ENCODE assay signal across 15 cellular contexts in the genomic region with DNA sequence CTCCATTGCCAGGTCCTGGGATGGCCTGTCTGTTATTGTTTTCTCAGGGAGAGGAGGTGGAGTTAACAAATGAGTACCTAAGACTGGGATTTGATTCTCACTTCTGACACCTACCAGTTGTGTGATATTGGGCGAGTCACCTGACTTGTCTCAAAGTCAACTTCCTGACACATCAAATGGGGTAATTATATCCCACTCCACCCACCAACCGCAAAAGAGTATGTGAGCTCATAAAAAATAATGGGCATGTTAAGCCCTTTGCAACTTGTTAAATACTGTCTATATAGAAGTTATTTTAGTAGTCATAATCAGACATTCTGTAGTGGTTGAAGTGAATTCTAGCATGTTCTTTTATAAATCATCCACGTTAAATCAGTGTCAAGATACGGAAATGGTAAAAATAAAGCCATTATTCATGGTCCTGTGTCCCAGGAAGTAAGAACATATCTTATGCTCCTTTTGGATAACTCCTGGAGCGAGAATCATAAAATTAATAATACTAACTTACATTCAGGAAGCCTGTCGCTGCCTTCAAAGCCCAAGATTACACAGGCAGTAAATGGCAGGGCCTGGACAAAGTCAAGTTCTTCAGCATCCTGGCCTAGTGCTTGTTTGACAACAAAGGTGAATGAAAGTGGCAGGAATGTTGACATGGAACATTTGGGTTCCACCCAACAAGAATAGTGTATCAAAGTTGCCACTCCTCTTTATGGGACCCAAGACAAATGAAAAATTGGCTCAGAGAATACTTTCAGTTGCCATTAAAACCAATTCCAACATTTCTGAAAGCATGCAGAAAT. TPM values are rescaled to one million over a fixed set of nuclear protein-coding genes. Genes with fewer than 3 reads are reported as not detected.
DNase-seq lines count a peak whose midpoint lies in the region; ATAC-seq and TF ChIP-seq lines count a peak whose summit lies in the region.
"Had no signal": no experiment of that assay in that cellular context is flagged by ENCODE, and none has a peak within 500 bp of the region (broad histone marks: within the 10 kb centered on the region; RNA-seq: fewer than 3 reads in every experiment).

No MANE protein-coding gene starts in this region.

- no peaks in the 10 kb centered on the region for H3K9me3 ChIP-seq in transverse colon
- H3K9me3 ChIP-seq: body of pancreas, heart left ventricle, spleen had no signal

- TF ChIP-seq CTCF in foreskin keratinocyte (conservative IDR thresholded peaks at IDR 0.05) (no peak), transverse colon (IDR thresholded peaks at IDR 0.05) (no peak)

- no peaks in the 10 kb centered on the region for H3K27me3 Mint-ChIP-seq in activated CD8-positive, alpha-beta memory T cell treated with anti-CD3 and anti-CD28 coated beads, Interleukin-2, amount 10 ng/mL, durations not matched to agents 7 days and 5 days

- H3K4me3 ChIP-seq in transverse colon = no peak overlapping the region
- H3K4me3 ChIP-seq: body of pancreas, heart left ventricle, neural progenitor cell, spleen had no signal

- intact Hi-C loops in transverse colon (cut with DNase I; ENCODE audit: low total_unique reads) = no loop called here

- H3K27ac ChIP-seq in foreskin keratinocyte (no peak overlapping the region), transverse colon (peak overlapping the region; percentile 54 to 71 (median 69))
- H3K27ac ChIP-seq: body of pancreas, heart left ventricle, neural progenitor cell had no signal

- in situ Hi-C loops in transverse colon (cut with MboI; ENCODE audit: low pct_ligation_motif_present in 1 of 4, low pct_unique_long_range_greater_than_20kb in 1 of 4, low sequenced_read_pairs in 3 of 4) = no loop called here

- peak overlapping the region; percentile 10 for H3K27ac Mint-ChIP-seq in activated CD8-positive, alpha-beta memory T cell treated with anti-CD3 and anti-CD28 coated beads, Interleukin-2, amount 10 ng/mL, durations not matched to agents 7 days and 5 days
- H3K27ac Mint-ChIP-seq: neural progenitor cell had no signal

- H3K9me3 Mint-ChIP-seq in activated CD8-positive, alpha-beta memory T cell treated with anti-CD3 and anti-CD28 coated beads, Interleukin-2, amount 10 ng/mL, durations not matched to agents 7 days and 5 days (ENCODE audit: low read depth) = no peaks in the 10 kb centered on the region
- H3K9me3 Mint-ChIP-seq: neural progenitor cell had no signal

- no peaks in the 10 kb centered on the region for H3K36me3 ChIP-seq in transverse colon
- H3K36me3 ChIP-seq: heart left ventricle, neural progenitor cell, spleen had no signal

- no peak for TF ChIP-seq POLR2A in transverse colon (IDR thresholded peaks at IDR 0.05)

- H3K27me3 ChIP-seq in foreskin keratinocyte = no peaks in the 10 kb centered on the region
- no peaks in the 10 kb centered on the region for H3K27me3 ChIP-seq in transverse colon
- H3K27me3 ChIP-seq: body of pancreas, heart left ventricle, neural progenitor cell had no signal

- no peak for TF ChIP-seq EP300 in transverse colon (IDR thresholded peaks at IDR 0.05; ENCODE audit: low read depth)

- DNase-seq in stimulated activated CD4-positive, alpha-beta T cell treated with anti-CD3 and anti-CD28 coated beads, Interleukin-15, amount 100 ng/mL, for 24 hours = peak; percentile 22
- DNase-seq in stimulated activated CD4-positive, alpha-beta T cell treated with anti-CD3 and anti-CD28 coated beads, Interleukin-2, amount 100 ng/mL, for 48 hours = no peak
- DNase-seq in activated CD8-positive, alpha-beta memory T cell treated with anti-CD3 and anti-CD28 coated beads, Interleukin-2, amount 10 ng/mL, durations not matched to agents 7 days and 5 days = peak; percentile 56
- peak in 1 of 2 donors; percentile 33 for DNase-seq in foreskin keratinocyte
- DNase-seq in transverse colon = peak; percentile 78
- no peak for DNase-seq in NCI-H1092 (lab: John Stamatoyannopoulos, UW)
- no peak for DNase-seq in DMS79 (lab: John Stamatoyannopoulos, UW)
- no peak for DNase-seq in NCI-H446 (lab: John Stamatoyannopoulos, UW)
- DNase-seq: body of pancreas, HCEC 1CT, heart left ventricle, NCI-H774, spleen had no signal

- H3K4me3 Mint-ChIP-seq in activated CD8-positive, alpha-beta memory T cell treated with anti-CD3 and anti-CD28 coated beads, Interleukin-2, amount 10 ng/mL, durations not matched to agents 7 days and 5 days = no peak overlapping the region
- H3K4me3 Mint-ChIP-seq: neural progenitor cell had no signal

- CTCF ChIA-PET in activated CD8-positive, alpha-beta memory T cell treated with anti-CD3 and anti-CD28 coated beads, Interleukin-2, amount 10 ng/mL, durations not matched to agents 7 days and 5 days (lab: Charles Lee) = interaction anchor here (1.4 to 1.7 kb wide), 2 partner anchors 9 to 17 kb away, joined by 4 read pairs; no protein-coding TSS in a partner anchor

- WGBS in transverse colon (ENCODE audit: low coverage in 1 of 2), 2 donors = 46 to 48% methylated on average over 5 to 6 of the region's 6 CpGs

- peaks cover 56% of the 10 kb centered on the region for H3K36me3 Mint-ChIP-seq in activated CD8-positive, alpha-beta memory T cell treated with anti-CD3 and anti-CD28 coated beads, Interleukin-2, amount 10 ng/mL, durations not matched to agents 7 days and 5 days
- H3K36me3 Mint-ChIP-seq: neural progenitor cell had no signal

- ATAC-seq in activated CD8-positive, alpha-beta memory T cell treated with anti-CD3 and anti-CD28 coated beads, Interleukin-2, amount 10 ng/mL, durations not matched to agents 7 days and 5 days = no peak
- peak; percentile 59 for ATAC-seq in foreskin keratinocyte
- ATAC-seq: body of pancreas, heart left ventricle, left lobe of liver had no signal

- peaks cover 4% of the 10 kb centered on the region for H3K4me1 ChIP-seq in foreskin keratinocyte
- H3K4me1 ChIP-seq in transverse colon = peaks cover 0 to 22% (median 11%) of the 10 kb centered on the region in 4 donors

- peaks cover 74% of the 10 kb centered on the region for H3K4me1 Mint-ChIP-seq in activated CD8-positive, alpha-beta memory T cell treated with anti-CD3 and anti-CD28 coated beads, Interleukin-2, amount 10 ng/mL, durations not matched to agents 7 days and 5 days
- H3K4me1 Mint-ChIP-seq: neural progenitor cell had no signal

RNA-seq across cellular contexts. Expression of a gene that starts 54.3 kb away (rescaled TPM):
- 10 to 100 TPM; 73.7 to 78.0 TPM for total RNA-seq in activated CD8-positive, alpha-beta memory T cell treated with anti-CD3 and anti-CD28 coated beads, Interleukin-2, amount 10 ng/mL, durations not matched to agents 7 days and 5 days
- total RNA-seq in foreskin keratinocyte = 1.2 and 1.3 TPM in 2 replicates
- polyA plus RNA-seq in foreskin keratinocyte = 0.41 and 0.54 TPM in 2 replicates
- total RNA-seq in transverse colon = 1,000 to 10,000 TPM in 1 of 4 donors, 100 to 1,000 TPM in 3; 140 to 1,280 (median 344) TPM

Comparison
In these comparisons a context has a peak if more than half of its experiments do, and no peak if none do; other contexts are left out.
1. DNase-seq: peak in stimulated activated CD4-positive, alpha-beta T cell treated with anti-CD3 and anti-CD28 coated beads, Interleukin-15, amount 100 ng/mL, for 24 hours (single experiment), activated CD8-positive, alpha-beta memory T cell treated with anti-CD3 and anti-CD28 coated beads, Interleukin-2, amount 10 ng/mL, durations not matched to agents 7 days and 5 days (single experiment) and transverse colon (single experiment); none in stimulated activated CD4-positive, alpha-beta T cell treated with anti-CD3 and anti-CD28 coated beads, Interleukin-2, amount 100 ng/mL, for 48 hours (0 of 2), NCI-H1092 (single experiment), DMS79 (single experiment) and NCI-H446 (0 of 2).
2. RNA of a gene that starts 54.3 kb away (total RNA-seq): 140 to 1,280 TPM in transverse colon and 73.7 to 78.0 TPM in activated CD8-positive, alpha-beta memory T cell treated with anti-CD3 and anti-CD28 coated beads, Interleukin-2, amount 10 ng/mL, durations not matched to agents 7 days and 5 days; 1.2 to 1.3 TPM in foreskin keratinocyte; every median in the first group is over 10 times any median in the second.